In the genomic region with DNA sequence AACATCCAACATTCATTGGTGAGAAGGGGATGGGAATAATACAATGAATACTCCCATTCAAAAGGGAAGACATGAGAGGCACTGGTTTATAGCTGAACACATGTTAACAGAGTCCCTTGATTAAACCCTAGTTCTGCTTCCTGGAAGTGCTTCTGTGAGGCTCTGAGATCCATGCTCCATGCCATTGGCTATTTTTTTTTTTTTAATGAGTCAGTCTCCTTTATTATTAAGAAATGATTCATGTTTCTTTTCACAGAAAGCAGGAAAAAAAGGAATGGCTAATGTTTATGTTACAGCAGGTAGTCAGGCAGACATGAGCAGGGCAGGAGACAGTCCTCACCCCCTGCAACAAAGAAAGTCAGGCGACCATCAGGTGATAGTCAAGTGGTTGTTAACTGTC, we compare ENCODE assay signal across 12 cellular contexts.
"Had no signal": no experiment of that assay in that cellular context is flagged by ENCODE, and none has a peak within 500 bp of the region (broad histone marks: within the 10 kb centered on the region; RNA-seq: fewer than 3 reads in every experiment).

No MANE protein-coding gene starts in this region.

- DNase-seq: activated CD4-positive, alpha-beta memory T cell treated with anti-CD3 and anti-CD28 coated beads for 36 hours; activated CD4-positive, CD25-positive, alpha-beta regulatory T cell treated with anti-CD3 and anti-CD28 coated beads, Interleukin-2, amount 50 U/mL, for 72 hours; activated gamma-delta T cell treated with Interleukin-2 at 50 U/mL for 16 hours; activated naive CD8-positive, alpha-beta T cell treated with anti-CD3 and anti-CD28 coated beads for 36 hours; activated T-cell treated with anti-CD3 and anti-CD28 coated beads, Interleukin-2, amount 50 U/mL, for 48 hours; anterior cingulate cortex; kidney; stimulated activated CD4-positive, alpha-beta T cell treated with anti-CD3 and anti-CD28 coated beads, Interleukin-4, amount 100 ng/mL, for 1 hour; stimulated activated CD8-positive, alpha-beta memory T cell treated with anti-CD3 and anti-CD28 coated beads, Interleukin-4, amount 100 ng/mL, for 48 hours; stimulated activated naive CD8-positive, alpha-beta T cell treated with anti-CD3 and anti-CD28 coated beads, Interleukin-15, Interleukin-2, amounts not matched to agents 100 U/mL and 50 U/mL, for 24 hours; upper lobe of left lung had no signal

- H3K27ac ChIP-seq: hepatocyte, upper lobe of left lung had no signal

- ATAC-seq: stimulated activated naive CD8-positive, alpha-beta T cell treated with anti-CD3 and anti-CD28 coated beads, Interleukin-15, Interleukin-2, amounts not matched to agents 100 U/mL and 50 U/mL, for 24 hours had no signal

- H3K4me1 ChIP-seq: upper lobe of left lung had no signal

- H3K27me3 ChIP-seq: hepatocyte, upper lobe of left lung had no signal
